Comparison of ENCODE assay signal across 1 cellular context in the genomic region with DNA sequence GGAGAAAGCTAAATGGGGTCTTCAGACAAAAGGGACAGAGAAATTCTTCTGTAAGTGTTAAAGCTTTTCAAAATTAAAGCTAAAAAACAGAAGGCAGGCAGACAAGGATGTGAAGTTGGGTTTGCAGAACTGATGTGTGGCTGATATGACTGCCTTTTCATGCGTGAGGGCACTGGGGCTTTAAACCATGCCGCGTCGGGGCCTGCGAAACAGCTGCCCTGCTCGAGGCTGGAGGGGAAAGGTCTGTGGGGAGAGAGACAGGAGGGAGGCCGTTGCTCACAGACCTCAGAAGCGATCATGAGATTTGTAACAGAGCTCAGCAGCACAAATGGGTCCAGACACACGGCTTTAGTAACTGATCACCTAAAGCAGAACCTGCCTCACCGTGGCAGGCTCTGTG.
TF ChIP-seq lines count a peak whose summit lies in the region.

No MANE protein-coding gene starts in this region.

TF ChIP-seq in SK-N-SH, 30 proteins besides CTCF, POLR2A, EP300 and RAD21:
- TF ChIP-seq, protein P1, sequence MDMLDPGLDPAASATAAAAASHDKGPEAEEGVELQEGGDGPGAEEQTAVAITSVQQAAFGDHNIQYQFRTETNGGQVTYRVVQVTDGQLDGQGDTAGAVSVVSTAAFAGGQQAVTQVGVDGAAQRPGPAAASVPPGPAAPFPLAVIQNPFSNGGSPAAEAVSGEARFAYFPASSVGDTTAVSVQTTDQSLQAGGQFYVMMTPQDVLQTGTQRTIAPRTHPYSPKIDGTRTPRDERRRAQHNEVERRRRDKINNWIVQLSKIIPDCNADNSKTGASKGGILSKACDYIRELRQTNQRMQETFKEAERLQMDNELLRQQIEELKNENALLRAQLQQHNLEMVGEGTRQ (IDR thresholded peaks at IDR 0.05; ENCODE audit: borderline replicate concordance, low read depth, low read length): no peak
- peak; percentile 72 for TF ChIP-seq FOXJ3 (CRISPR knock-in tag; IDR thresholded peaks at IDR 0.05)
- TF ChIP-seq GABPA (IDR thresholded peaks at IDR 0.05; ENCODE audit: low read depth): no peak
- TF ChIP-seq CHD2 (IDR thresholded peaks at IDR 0.05; ENCODE audit: low read length, partially characterized antibody): peak; percentile 60
- TF ChIP-seq GATA2 (CRISPR knock-in tag; IDR thresholded peaks at IDR 0.05): peak; percentile 87
- TF ChIP-seq RCOR1 (IDR thresholded peaks at IDR 0.05; ENCODE audit: low read length): peak; percentile 79
- TF ChIP-seq POLR2AphosphoS5 (IDR thresholded peaks at IDR 0.05; ENCODE audit: low read depth, low read length): no peak
- TF ChIP-seq MXI1 (IDR thresholded peaks at IDR 0.05; ENCODE audit: low read depth, low read length): peak; percentile 94
- TF ChIP-seq MAX (IDR thresholded peaks at IDR 0.05; ENCODE audit: low read depth): no peak
